Comparison of ENCODE assay signal across 8 cellular contexts in the genomic region with DNA sequence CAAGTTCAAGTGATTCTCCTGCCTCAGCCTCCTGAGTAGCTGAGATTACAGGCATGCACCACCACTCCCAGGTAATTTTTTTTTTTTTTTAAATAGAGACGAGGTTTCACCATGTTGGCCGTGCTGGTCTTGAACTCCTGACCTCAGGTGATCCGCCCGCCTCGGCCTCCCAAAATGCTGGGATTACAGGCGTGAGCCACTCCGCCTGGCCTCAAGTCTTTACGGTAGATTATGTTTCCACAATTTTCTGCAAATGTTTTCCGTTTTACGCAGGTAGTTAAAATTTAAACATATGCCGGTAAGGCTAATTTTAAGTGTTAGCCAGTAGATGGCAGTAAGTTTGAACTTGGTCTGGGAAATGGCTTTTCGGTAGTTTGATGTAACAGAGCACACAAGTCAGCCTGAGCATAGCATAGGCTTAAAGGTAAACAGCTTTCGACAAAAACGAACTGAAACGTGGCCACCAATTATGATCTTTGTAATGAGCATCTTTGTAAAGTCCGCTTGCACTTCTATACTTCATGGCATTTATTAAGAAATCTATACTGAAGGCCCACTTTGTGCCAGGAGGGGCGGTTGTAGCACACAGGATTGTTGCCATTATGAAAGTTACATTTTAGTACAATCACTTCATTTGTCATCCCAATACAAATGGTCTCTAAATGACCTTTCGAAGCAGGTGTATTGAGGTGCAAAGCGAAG. TPM values are rescaled to one million over a fixed set of nuclear protein-coding genes. Genes with fewer than 3 reads are reported as not detected.
A peak's percentile ranks its signal among the peaks of the same experiment; 100 is the strongest.
DNase-seq lines count a peak whose midpoint lies in the region; ATAC-seq and TF ChIP-seq lines count a peak whose summit lies in the region.

No MANE protein-coding gene starts in this region.

- H3K27ac Mint-ChIP-seq in GM23338 = no peak overlapping the region
- no peak overlapping the region for H3K27ac Mint-ChIP-seq in activated CD8-positive, alpha-beta T cell treated with anti-CD3 and anti-CD28 coated beads for 36 hours

- no peaks in the 10 kb centered on the region for H3K27me3 ChIP-seq in GM23338 (ENCODE audit: insufficient read depth)

- no peaks in the 10 kb centered on the region for H3K36me3 ChIP-seq in GM23338 (ENCODE audit: insufficient read depth)

- no peaks in the 10 kb centered on the region for H3K36me3 Mint-ChIP-seq in GM23338 (ENCODE audit: low read depth)
- H3K36me3 Mint-ChIP-seq in activated CD8-positive, alpha-beta T cell treated with anti-CD3 and anti-CD28 coated beads for 36 hours (ENCODE audit: low read depth) = no peaks in the 10 kb centered on the region

- no peaks in the 10 kb centered on the region for H3F3A ChIP-seq in GM23338 (replicated peaks; ENCODE audit: low read depth)

- no peaks in the 10 kb centered on the region for H3K27me3 Mint-ChIP-seq in GM23338 (ENCODE audit: insufficient read depth, low read depth, poor library complexity)
- H3K27me3 Mint-ChIP-seq in activated CD8-positive, alpha-beta T cell treated with anti-CD3 and anti-CD28 coated beads for 36 hours = no peaks in the 10 kb centered on the region

- H3K4me1 Mint-ChIP-seq in GM23338 = peaks cover 4% of the 10 kb centered on the region; the same call in 1 of the 3 replicates
- H3K4me1 Mint-ChIP-seq in activated CD8-positive, alpha-beta T cell treated with anti-CD3 and anti-CD28 coated beads for 36 hours (ENCODE audit: low read depth) = peaks cover 16% of the 10 kb centered on the region

- no peak overlapping the region for H3K27ac ChIP-seq in GM23338 (ENCODE audit: low read depth)

- CTCF ChIA-PET in activated CD8-positive, alpha-beta T cell treated with anti-CD3 and anti-CD28 coated beads for 36 hours (lab: Charles Lee) = interaction anchor here (0.5 to 2.8 kb wide), 7 partner anchors 8 to 560 kb away, joined by 3 to 8 read pairs (median 3); no protein-coding TSS in a partner anchor

- TF ChIP-seq CTCF in GM23338 (conservative IDR thresholded peaks at IDR 0.05; ENCODE audit: low read depth in 2 of 2) = peak; percentile 70 to 72
- TF ChIP-seq CTCF in activated CD8-positive, alpha-beta T cell treated with anti-CD3 and anti-CD28 coated beads for 36 hours (IDR thresholded peaks at IDR 0.05) = peak; percentile 33

- H3K4me2 ChIP-seq in GM23338 = no peak overlapping the region

- no peak overlapping the region for H3K4me3 ChIP-seq in GM23338

- POLR2A ChIA-PET in activated CD8-positive, alpha-beta T cell treated with anti-CD3 and anti-CD28 coated beads for 36 hours (lab: Charles Lee) = no interaction called here

- no peaks in the 10 kb centered on the region for H3K79me2 ChIP-seq in GM23338 (replicated peaks; ENCODE audit: insufficient read depth)

- H3K4me3 Mint-ChIP-seq in GM23338 = no peak overlapping the region
- H3K4me3 Mint-ChIP-seq in activated CD8-positive, alpha-beta T cell treated with anti-CD3 and anti-CD28 coated beads for 36 hours = peak overlapping the region; percentile 20

- no peaks in the 10 kb centered on the region for H4K20me1 ChIP-seq in GM23338 (replicated peaks; ENCODE audit: insufficient read depth)

- H2AFZ ChIP-seq in GM23338 = 0 out of 2 replicates have a peak overlapping the region, but pooled peaks have one; percentile 7

- DNase-seq in activated CD4-positive, CD25-positive, alpha-beta regulatory T cell (lab: John Stamatoyannopoulos, UW) = no peak
- DNase-seq in GM23338 (ENCODE audit: low spot score) (peak; percentile 76), NCI-H1436 treated with DMSO at 0.1 percent for 48 hours (lab: John Stamatoyannopoulos, UW) (peak; percentile 37), glomerular visceral epithelial cell (ENCODE audit: extremely low spot score) (peak; percentile 69), retina (peak; percentile 40), NCI-H128 (lab: John Stamatoyannopoulos, UW; ENCODE audit: unreplicated experiment) (no peak)
- no peak for DNase-seq in activated CD8-positive, alpha-beta T cell treated with anti-CD3 and anti-CD28 coated beads for 36 hours

- ATAC-seq in activated CD4-positive, CD25-positive, alpha-beta regulatory T cell treated with anti-CD3 and anti-CD28 coated beads, Interleukin-2, amount 50 U/mL, for 24 hours = peak; percentile 10 to 46
- ATAC-seq in GM23338 = peak; percentile 82
- ATAC-seq in activated CD8-positive, alpha-beta T cell treated with anti-CD3 and anti-CD28 coated beads for 36 hours = peak; percentile 67

- H3K4me1 ChIP-seq in GM23338 (ENCODE audit: insufficient read depth) = no peaks in the 10 kb centered on the region

- no peaks in the 10 kb centered on the region for H3K9me2 ChIP-seq in GM23338 (ENCODE audit: insufficient read depth)

- H3K9me3 Mint-ChIP-seq in GM23338 = peaks cover 8% of the 10 kb centered on the region; the same call in 1 of the 3 replicates
- no peaks in the 10 kb centered on the region for H3K9me3 Mint-ChIP-seq in activated CD8-positive, alpha-beta T cell treated with anti-CD3 and anti-CD28 coated beads for 36 hours

- intact Hi-C loops in activated CD8-positive, alpha-beta T cell treated with anti-CD3 and anti-CD28 coated beads for 36 hours (cut with micrococcal nuclease) = loop anchor here (5.0 to 10.0 kb wide), 3 partner anchors 266 to 553 kb away; a partner anchor contains a TSS

TF ChIP-seq in GM23338, 12 proteins besides CTCF, POLR2A, EP300 and RAD21:
- TF ChIP-seq EZH2phosphoT487 (IDR thresholded peaks at IDR 0.05; ENCODE audit: unreplicated experiment) (no peak), CREB1 (CRISPR knock-in tag; IDR thresholded peaks at IDR 0.05; ENCODE audit: low read depth) (no peak), ZNF114 (CRISPR knock-in tag; IDR thresholded peaks at IDR 0.05) (no peak), NANOG (IDR thresholded peaks at IDR 0.05; ENCODE audit: borderline replicate concordance) (no peak)

RNA-seq across cellular contexts. Expression of a gene that starts 31.1 kb away (rescaled TPM):
- not detected in 2 replicates for total RNA-seq in GM23338 (2014; rRNA removed; shearing (Covaris generic))
- not detected in 2 replicates for polyA plus RNA-seq in GM23338 (2016; fragmentation: Nextera tagmentation; extraction: Ambion mirVana)
- not detected for total RNA-seq in activated CD8-positive, alpha-beta T cell treated with anti-CD3 and anti-CD28 coated beads for 36 hours

Comparison
In these comparisons a context has a peak if more than half of its experiments do, and no peak if none do; other contexts are left out.
1. ATAC-seq: peak in every context shown above with its lines; median percentile 82 in GM23338; 67 in activated CD8-positive, alpha-beta T cell treated with anti-CD3 and anti-CD28 coated beads for 36 hours; 28 in activated CD4-positive, CD25-positive, alpha-beta regulatory T cell treated with anti-CD3 and anti-CD28 coated beads, Interleukin-2, amount 50 U/mL, for 24 hours.
2. DNase-seq: peak in GM23338 (single experiment), NCI-H1436 treated with DMSO at 0.1 percent for 48 hours (single experiment), glomerular visceral epithelial cell (single experiment) and retina (single experiment); none in activated CD4-positive, CD25-positive, alpha-beta regulatory T cell (0 of 4), activated CD8-positive, alpha-beta T cell treated with anti-CD3 and anti-CD28 coated beads for 36 hours (single experiment) and NCI-H128 (single experiment).